ENCODE assay signal across 25 cellular contexts in the genomic region with DNA sequence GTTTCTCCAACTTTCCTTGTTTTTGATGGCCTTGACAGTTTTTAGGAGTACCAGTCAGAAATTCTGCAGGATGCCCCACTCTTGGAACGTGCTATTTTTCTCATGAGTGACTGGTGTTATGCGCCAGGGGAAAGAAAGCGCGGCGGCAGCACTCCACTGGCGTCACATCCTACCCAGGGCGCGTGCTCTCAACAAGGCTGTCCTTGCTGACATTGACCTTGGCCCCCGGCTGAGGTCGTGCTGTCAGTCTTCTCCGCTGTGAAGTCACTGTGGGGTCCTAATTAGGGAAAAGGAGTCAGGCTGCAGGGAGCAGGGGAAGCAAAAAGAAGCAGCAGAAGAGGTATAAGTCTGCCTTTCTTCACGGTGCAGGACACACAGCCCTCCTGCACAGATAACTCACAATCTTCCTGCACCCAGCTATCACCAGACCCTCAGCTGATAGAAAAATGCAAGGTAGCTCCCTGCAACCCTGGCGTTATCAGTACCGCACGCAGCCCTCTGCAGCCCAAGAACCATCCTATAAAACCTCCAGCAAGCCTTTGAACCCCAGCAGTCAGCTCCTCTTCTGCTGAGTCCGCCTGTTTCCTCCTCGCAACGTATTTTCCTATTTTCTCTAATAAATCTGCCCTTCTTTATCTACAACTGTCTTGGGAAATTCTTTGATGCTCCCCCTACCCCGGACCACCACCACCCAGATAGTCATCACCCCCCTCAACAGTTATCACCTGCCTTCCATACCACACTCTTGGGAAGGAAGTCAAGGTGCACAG. TPM values are rescaled to one million over a fixed set of nuclear protein-coding genes. Genes with fewer than 3 reads are reported as not detected.
DNase-seq lines count a peak whose midpoint lies in the region; ATAC-seq, FAIRE-seq and TF ChIP-seq lines count a peak whose summit lies in the region.
"Had no signal": no experiment of that assay in that cellular context is flagged by ENCODE, and none has a peak within 500 bp of the region (broad histone marks: within the 10 kb centered on the region; RNA-seq: fewer than 3 reads in every experiment).

No MANE protein-coding gene starts in this region.

- 48% methylated on average over 19 of the region's 19 CpGs for WGBS in right cardiac atrium

- no peaks in the 10 kb centered on the region for H3K4me1 ChIP-seq in right cardiac atrium (ENCODE audit: control insufficient read depth, insufficient read depth, low read length)
- H3K4me1 ChIP-seq: SJCRH30 had no signal

- no peak for FAIRE-seq in H54 (lab: Jason Lieb, UNC)
- FAIRE-seq: A204.1 had no signal

- H3K27ac ChIP-seq in right cardiac atrium (ENCODE audit: low read length): no peak overlapping the region
- H3K27ac ChIP-seq: C4-2B, PC-9, SJCRH30 had no signal

- H3K27me3 ChIP-seq in right cardiac atrium (ENCODE audit: control insufficient read depth, insufficient read depth): no peaks in the 10 kb centered on the region
- H3K27me3 ChIP-seq: SJCRH30 had no signal

- ATAC-seq in Right ventricle myocardium superior (ENCODE audit: poor library complexity) (peak; percentile 72), right cardiac atrium (no peak), left cardiac atrium (peak in 1 of 2 donors; percentile 17), GM19467 (IDR thresholded peaks at IDR 0.05; ENCODE audit: unreplicated experiment) (no peak)

- intact Hi-C loops in Right ventricle myocardium superior (cut with DNase I) (no loop called here), right cardiac atrium (cut with DNase I) (no loop called here), left cardiac atrium (cut with DNase I) (no loop called here)
- intact Hi-C loops in activated T-helper 2 cell treated with anti-CD3 and anti-CD28 coated beads, Interferon-gamma antibody, Interleukin-2, Interleukin-4, amounts not matched to agents 10 μg/mL and 5 μg/mL and 100 μg/mL, durations not matched to agents 14 hours and 24 hours and 36 hours (cut with micrococcal nuclease): no loop called here

- no peak overlapping the region for H3K4me3 ChIP-seq in right cardiac atrium (ENCODE audit: low read length)
- H3K4me3 ChIP-seq: PC-9, SJCRH30 had no signal

- no peaks in the 10 kb centered on the region for H3K27me3 Mint-ChIP-seq in activated T-helper 2 cell treated with anti-CD3 and anti-CD28 coated beads, Interferon-gamma antibody, Interleukin-2, Interleukin-4, amounts not matched to agents 10 μg/mL and 5 μg/mL and 100 μg/mL, durations not matched to agents 14 hours and 24 hours and 36 hours (ENCODE audit: low read depth)

- no peak overlapping the region for H3K4me3 Mint-ChIP-seq in activated T-helper 2 cell treated with anti-CD3 and anti-CD28 coated beads, Interferon-gamma antibody, Interleukin-2, Interleukin-4, amounts not matched to agents 10 μg/mL and 5 μg/mL and 100 μg/mL, durations not matched to agents 14 hours and 24 hours and 36 hours (ENCODE audit: low read depth)
- H3K4me3 Mint-ChIP-seq: CD8-positive, alpha-beta memory T cell had no signal

- TF ChIP-seq POLR2A in H54 (IDR thresholded peaks at IDR 0.05; ENCODE audit: low read depth, low read length): no peak

- peaks cover 29% of the 10 kb centered on the region for H3K9me3 Mint-ChIP-seq in activated T-helper 2 cell treated with anti-CD3 and anti-CD28 coated beads, Interferon-gamma antibody, Interleukin-2, Interleukin-4, amounts not matched to agents 10 μg/mL and 5 μg/mL and 100 μg/mL, durations not matched to agents 14 hours and 24 hours and 36 hours

- H3K36me3 Mint-ChIP-seq in activated T-helper 2 cell treated with anti-CD3 and anti-CD28 coated beads, Interferon-gamma antibody, Interleukin-2, Interleukin-4, amounts not matched to agents 10 μg/mL and 5 μg/mL and 100 μg/mL, durations not matched to agents 14 hours and 24 hours and 36 hours (ENCODE audit: low read depth): no peaks in the 10 kb centered on the region

- no peaks in the 10 kb centered on the region for H3K9me3 ChIP-seq in right cardiac atrium (ENCODE audit: control insufficient read depth, low read length)
- H3K9me3 ChIP-seq: SJCRH30 had no signal

- no peak for DNase-seq in Right ventricle myocardium superior
- DNase-seq in right cardiac atrium: no peak
- DNase-seq in left cardiac atrium: peak; percentile 4
- DNase-seq in mesenteric fat pad (ENCODE audit: low spot score): peak; percentile 49
- DNase-seq in H54 (ENCODE audit: insufficient read length, low spot score): no peak
- no peak for DNase-seq in NCI-H524 treated with DMSO at 0.1 percent for 48 hours (lab: John Stamatoyannopoulos, UW)
- DNase-seq in activated T-helper 2 cell treated with anti-CD3 and anti-CD28 coated beads, Interferon-gamma antibody, Interleukin-2, Interleukin-4, amounts not matched to agents 10 μg/mL and 5 μg/mL and 100 μg/mL, durations not matched to agents 14 hours and 24 hours and 36 hours (ENCODE audit: low spot score): no peak
- DNase-seq: Calu3; CD8-positive, alpha-beta memory T cell; EL; GF-D8; H7; KBM-7; NCI-H1092 treated with DMSO at 0.1 percent for 48 hours; NCI-H1436 treated with DMSO at 0.1 percent for 48 hours; NCI-H1930; NCI-H2227 treated with DMSO at 0.1 percent for 48 hours; NCI-H510A; NCI-H748 treated with DMSO at 0.1 percent for 48 hours; PC-9; SJCRH30 had no signal

- no peak overlapping the region for H3K27ac Mint-ChIP-seq in activated T-helper 2 cell treated with anti-CD3 and anti-CD28 coated beads, Interferon-gamma antibody, Interleukin-2, Interleukin-4, amounts not matched to agents 10 μg/mL and 5 μg/mL and 100 μg/mL, durations not matched to agents 14 hours and 24 hours and 36 hours
- H3K27ac Mint-ChIP-seq: CD8-positive, alpha-beta memory T cell had no signal

- no peaks in the 10 kb centered on the region for H3K4me1 Mint-ChIP-seq in activated T-helper 2 cell treated with anti-CD3 and anti-CD28 coated beads, Interferon-gamma antibody, Interleukin-2, Interleukin-4, amounts not matched to agents 10 μg/mL and 5 μg/mL and 100 μg/mL, durations not matched to agents 14 hours and 24 hours and 36 hours (ENCODE audit: low read depth)

RNA-seq across cellular contexts. Expression of a gene that starts 48.0 kb away (rescaled TPM):
- 42.5 TPM for total RNA-seq in Right ventricle myocardium superior
- 100 to 1,000 TPM in 3 of 4 donors, 10 to 100 TPM in 1; 56.5 to 117 (median 104) TPM for total RNA-seq in right cardiac atrium
- polyA plus RNA-seq in right cardiac atrium: 153 TPM
- total RNA-seq in left cardiac atrium: 10 to 100 TPM; 26.6 to 66.7 TPM
- 25.5 TPM for total RNA-seq in mesenteric fat pad
- not detected in 2 replicates for total RNA-seq in activated T-helper 2 cell treated with anti-CD3 and anti-CD28 coated beads, Interferon-gamma antibody, Interleukin-2, Interleukin-4, amounts not matched to agents 10 μg/mL and 5 μg/mL and 100 μg/mL, durations not matched to agents 14 hours and 24 hours and 36 hours
- total RNA-seq: Calu3; CD8-positive, alpha-beta memory T cell; H7; HT1080; PC-9; SJCRH30 had no signal
- polyA plus RNA-seq: CD8-positive, alpha-beta memory T cell had no signal

Comparison
In these comparisons a context has a peak if more than half of its experiments do, and no peak if none do; other contexts are left out.
1. DNase-seq: peak in left cardiac atrium (single experiment) and mesenteric fat pad (single experiment); none in Right ventricle myocardium superior (single experiment), right cardiac atrium (0 of 3), H54 (single experiment), NCI-H524 treated with DMSO at 0.1 percent for 48 hours (single experiment) and activated T-helper 2 cell treated with anti-CD3 and anti-CD28 coated beads, Interferon-gamma antibody, Interleukin-2, Interleukin-4, amounts not matched to agents 10 μg/mL and 5 μg/mL and 100 μg/mL, durations not matched to agents 14 hours and 24 hours and 36 hours (single experiment).
2. RNA of a gene that starts 48.0 kb away (total RNA-seq): 56.5 to 117 TPM in right cardiac atrium, 26.6 to 66.7 TPM in left cardiac atrium, 42.5 TPM in Right ventricle myocardium superior (single experiment) and 25.5 TPM in mesenteric fat pad (single experiment); not detected in activated T-helper 2 cell treated with anti-CD3 and anti-CD28 coated beads, Interferon-gamma antibody, Interleukin-2, Interleukin-4, amounts not matched to agents 10 μg/mL and 5 μg/mL and 100 μg/mL, durations not matched to agents 14 hours and 24 hours and 36 hours; every median in the first group is over 10 times any median in the second.